Comparison of ENCODE assay signal across 29 cellular contexts in genomic region chr9:96557921-96558320, GRCh38.
"Had no signal": no experiment of that assay in that cellular context is flagged by ENCODE, and none has a peak within 500 bp of the region (broad histone marks: within the 10 kb centered on the region; RNA-seq: fewer than 3 reads in every experiment).

No MANE protein-coding gene starts in this region.

- DNase-seq: activated CD4-positive, alpha-beta memory T cell treated with anti-CD3 and anti-CD28 coated beads for 36 hours; activated CD4-positive, alpha-beta T cell treated with anti-CD3 and anti-CD28 coated beads for 48 hours; activated CD8-positive, alpha-beta memory T cell treated with anti-CD3 and anti-CD28 coated beads, Interleukin-2, amount 50 U/mL, for 48 hours; activated gamma-delta T cell treated with Interleukin-2 at 50 U/mL for 16 hours; activated naive CD4-positive, alpha-beta T cell treated with anti-CD3 and anti-CD28 coated beads, Interleukin-2, amount 50 U/mL, for 16 hours; activated T-cell treated with anti-CD3 and anti-CD28 coated beads, Interleukin-2, amount 50 U/mL, for 24 hours; amniotic stem cell; central memory CD4-positive, alpha-beta T cell; dermis blood vessel endothelial cell; effector memory CD8-positive, alpha-beta T cell; foreskin keratinocyte; heart left ventricle; immature natural killer cell; lower lobe of right lung; mesendoderm; mucosa of descending colon; SK-N-SH; stimulated activated CD4-positive, alpha-beta T cell treated with anti-CD3 and anti-CD28 coated beads, Interleukin-4, amount 100 ng/mL, for 4 hours; stimulated activated CD8-positive, alpha-beta memory T cell treated with anti-CD3 and anti-CD28 coated beads, Interleukin-4, amount 100 ng/mL, for 48 hours; stimulated activated naive CD8-positive, alpha-beta T cell treated with anti-CD3 and anti-CD28 coated beads, Interleukin-15, amount 100 ng/mL, for 72 hours; SW 1271; T-helper 9 cell; uterus; WERI-Rb-1 had no signal

- H3K9me3 ChIP-seq: breast epithelium, lower lobe of right lung, mucosa of descending colon, SK-N-SH, suprapubic skin, uterus had no signal

- H3K27me3 ChIP-seq: breast epithelium, foreskin keratinocyte, heart left ventricle, suprapubic skin, uterus had no signal

- H3K4me3 ChIP-seq: breast epithelium, heart left ventricle, lower lobe of right lung, mucosa of descending colon, skin epidermis, suprapubic skin, uterus had no signal

- H3K27ac ChIP-seq: foreskin keratinocyte, lower lobe of right lung, WERI-Rb-1 had no signal

- H3K36me3 ChIP-seq: suprapubic skin, uterus had no signal

- ATAC-seq: activated CD4-positive, CD25-positive, alpha-beta regulatory T cell treated with anti-CD3 and anti-CD28 coated beads, Interleukin-2, amount 50 U/mL, for 24 hours; effector memory CD8-positive, alpha-beta T cell; foreskin keratinocyte; mucosa of descending colon; stimulated activated memory B cell treated with anti-CD40 and anti-IgM and Interleukin-4, amounts not matched to agents 10 μg/mL and 1 μg/mL and 100 μg/mL, for 72 hours; stimulated activated naive CD8-positive, alpha-beta T cell treated with anti-CD3 and anti-CD28 coated beads, Interleukin-15, amount 100 ng/mL, for 72 hours had no signal

- H3K4me1 ChIP-seq: breast epithelium, uterus had no signal
